16 cellular contexts compared by ENCODE assay signal in the genomic region with DNA sequence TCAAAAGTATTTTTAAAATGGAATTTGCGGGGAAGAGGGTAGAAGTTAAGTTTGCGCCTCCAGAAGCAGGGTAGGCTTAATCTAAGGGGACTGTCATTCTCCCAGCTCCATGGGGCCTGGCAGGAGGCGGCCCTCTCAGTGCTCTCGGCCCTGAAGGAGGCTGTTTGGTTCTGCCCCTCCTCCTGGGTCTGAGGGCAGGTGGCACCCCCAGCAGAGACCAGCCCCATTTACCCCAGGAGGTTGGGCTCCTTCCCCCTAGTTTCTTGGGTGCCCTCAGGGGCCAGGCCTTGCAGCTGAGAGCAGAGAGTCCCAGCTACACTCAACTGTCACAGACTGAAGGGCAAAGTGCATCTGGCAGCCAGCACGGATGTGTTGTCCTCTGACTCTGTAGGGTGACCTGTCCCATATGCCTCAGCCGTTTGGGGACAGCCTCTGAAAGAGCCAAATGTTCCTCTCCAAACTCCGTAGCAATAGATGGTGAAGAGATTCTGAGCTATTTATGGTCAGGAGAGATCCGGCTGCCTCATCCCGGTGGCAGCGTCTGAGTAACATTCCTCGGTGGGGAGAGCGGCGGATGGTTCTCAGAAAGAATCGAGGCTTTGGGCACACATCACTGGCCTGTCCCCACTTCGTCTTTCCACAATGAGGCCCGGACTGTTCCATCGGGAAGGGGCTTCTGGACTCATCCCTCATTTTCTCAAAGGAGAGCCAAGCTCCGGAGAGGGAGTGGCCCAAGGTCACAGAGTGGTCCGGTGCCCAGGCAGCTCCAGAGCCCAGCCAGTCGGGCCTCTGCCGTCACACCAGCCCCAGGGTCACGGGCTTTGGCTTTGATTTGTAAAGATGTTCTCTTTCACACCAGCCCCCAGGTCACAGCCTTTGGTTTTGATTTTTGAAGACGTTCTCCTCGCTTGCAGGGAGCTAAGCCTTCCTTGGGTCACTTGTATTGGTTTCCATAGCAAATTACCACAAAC.
"Had no signal": no experiment of that assay in that cellular context is flagged by ENCODE, and none has a peak within 500 bp of the region (broad histone marks: within the 10 kb centered on the region; RNA-seq: fewer than 3 reads in every experiment).

No MANE protein-coding gene starts in this region.

- ATAC-seq: activated T-cell treated with anti-CD3 and anti-CD28 coated beads, Interleukin-2, amount 50 U/mL, for 72 hours; foreskin keratinocyte; naive thymus-derived CD4-positive, alpha-beta T cell; WTC11 had no signal

- H3K27me3 ChIP-seq: SJSA1, stomach, testis had no signal

- H3K9me3 ChIP-seq: SJSA1, spleen, stomach, testis had no signal

- H3K4me1 ChIP-seq: foreskin keratinocyte, spleen, stomach, testis had no signal

- DNase-seq: activated CD4-positive, alpha-beta T cell treated with anti-CD3 and anti-CD28 coated beads, Interleukin-2, amount 10 ng/mL, durations not matched to agents 24 days and 14 days; activated CD8-positive, alpha-beta memory T cell treated with anti-CD3 and anti-CD28 coated beads, Interleukin-2, amount 50 U/mL, for 48 hours; activated naive CD8-positive, alpha-beta T cell treated with anti-CD3 and anti-CD28 coated beads for 36 hours; activated T-cell treated with anti-CD3 and anti-CD28 coated beads, Interleukin-2, amount 50 U/mL, for 72 hours; amygdala; effector CD8-positive, alpha-beta T cell; foreskin keratinocyte; midbrain; naive thymus-derived CD4-positive, alpha-beta T cell; nucleus accumbens; spleen; stomach; testis had no signal

- H3K4me3 ChIP-seq: lung, SJSA1, spleen, stomach, testis had no signal

- H3K36me3 ChIP-seq: SJSA1, spleen, stomach had no signal

- H3K27ac ChIP-seq: foreskin keratinocyte, SJSA1, spleen, stomach, testis had no signal
